10 cellular contexts compared by ENCODE assay signal in the genomic region with DNA sequence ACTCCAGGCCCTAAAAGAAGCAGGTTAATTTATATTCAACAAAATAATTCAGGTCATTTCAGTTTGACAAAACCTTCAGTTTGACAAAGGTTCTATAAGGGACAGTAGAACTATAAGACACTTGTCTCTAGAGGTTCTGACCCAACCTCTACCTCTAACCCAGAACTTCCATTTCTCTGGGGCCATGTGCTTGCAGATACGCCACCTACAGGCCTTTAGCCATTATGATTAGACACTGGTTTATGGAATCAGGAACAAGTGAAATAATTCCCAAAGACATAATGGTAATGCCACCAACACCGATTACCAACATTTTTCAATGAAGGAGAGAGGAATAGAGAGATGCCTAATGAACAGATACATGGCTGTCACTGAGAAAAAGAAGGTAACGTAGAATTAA.
DNase-seq lines count a peak whose midpoint lies in the region; ATAC-seq and TF ChIP-seq lines count a peak whose summit lies in the region.
"Had no signal": no experiment of that assay in that cellular context is flagged by ENCODE, and none has a peak within 500 bp of the region (broad histone marks: within the 10 kb centered on the region; RNA-seq: fewer than 3 reads in every experiment).

No MANE protein-coding gene starts in this region.

- no peaks in the 10 kb centered on the region for H3K79me2 ChIP-seq in KMS-11 (ENCODE audit: insufficient read depth, low read depth)
- H3K79me2 ChIP-seq in neural progenitor cell (ENCODE audit: low read depth): no peaks in the 10 kb centered on the region

- DNase-seq in brain microvascular endothelial cell: no peak
- peak; percentile 20 for DNase-seq in neural progenitor cell (ENCODE audit: low spot score)
- no peak for DNase-seq in sigmoid colon
- DNase-seq: activated CD4-positive, alpha-beta T cell treated with anti-CD3 and anti-CD28 coated beads, Interleukin-2, amount 50 U/mL, for 1 hour; NCI-H2029; SIG-M5 had no signal

- no peaks in the 10 kb centered on the region for H4K20me1 ChIP-seq in KMS-11 (ENCODE audit: insufficient read depth)
- H4K20me1 ChIP-seq in neural progenitor cell (ENCODE audit: low read depth): no peaks in the 10 kb centered on the region

- no peaks in the 10 kb centered on the region for H3F3A ChIP-seq in neural progenitor cell (ENCODE audit: low read depth)

- intact Hi-C loops in sigmoid colon (cut with DNase I): no loop called here

- no peak overlapping the region for H3K4me3 Mint-ChIP-seq in neural progenitor cell

- H3K27me3 Mint-ChIP-seq in neural progenitor cell (ENCODE audit: insufficient read depth, low read depth): peaks cover 2% of the 10 kb centered on the region

- H3K4me3 ChIP-seq in KMS-11 (IDR thresholded peaks at IDR 0.05; ENCODE audit: insufficient read depth, low read depth, low read length) (no peak overlapping the region), brain microvascular endothelial cell (ENCODE audit: low read depth, low read length) (no peak overlapping the region), neural progenitor cell (no peak overlapping the region), sigmoid colon (no peak overlapping the region)

- peaks cover 4% of the 10 kb centered on the region for H3K9me3 ChIP-seq in neural progenitor cell (ENCODE audit: low read depth)
- H3K9me3 ChIP-seq in sigmoid colon: no peaks in the 10 kb centered on the region

- in situ Hi-C loops in brain microvascular endothelial cell (cut with HindIII; ENCODE audit: low pct_ligation_motif_present, low sequenced_read_pairs): no loop called here

- TF ChIP-seq CTCF in GM12873 (IDR thresholded peaks at IDR 0.05; ENCODE audit: insufficient read depth, low read depth, low read length, missing control alignments) (peak; percentile 56), KMS-11 (conservative IDR thresholded peaks at IDR 0.05; ENCODE audit: low read depth, low read length) (peak; percentile 39; the same call in 1 of the 2 replicates), brain microvascular endothelial cell (IDR thresholded peaks at IDR 0.05; ENCODE audit: low read depth, low read length, missing control alignments) (peak; percentile 49), neural progenitor cell (IDR thresholded peaks at IDR 0.05) (peak; percentile 64), sigmoid colon (IDR thresholded peaks at IDR 0.05) (no peak)

- no peak overlapping the region for H3K9ac ChIP-seq in KMS-11
- no peak overlapping the region for H3K9ac ChIP-seq in neural progenitor cell

- no peak for TF ChIP-seq POLR2A in sigmoid colon (IDR thresholded peaks at IDR 0.05)

- no peak overlapping the region for H3K27ac Mint-ChIP-seq in neural progenitor cell

- peaks cover 9% of the 10 kb centered on the region for H3K9me3 Mint-ChIP-seq in neural progenitor cell

- ATAC-seq in HG02938 (IDR thresholded peaks at IDR 0.05; ENCODE audit: unreplicated experiment): no peak
- ATAC-seq in HG03175 (IDR thresholded peaks at IDR 0.05; ENCODE audit: unreplicated experiment): no peak

- H3K4me2 ChIP-seq in KMS-11: no peak overlapping the region
- H3K4me2 ChIP-seq in neural progenitor cell: no peak overlapping the region

- no peak overlapping the region for H3K27ac ChIP-seq in KMS-11
- no peak overlapping the region for H3K27ac ChIP-seq in brain microvascular endothelial cell
- no peak overlapping the region for H3K27ac ChIP-seq in neural progenitor cell
- H3K27ac ChIP-seq in sigmoid colon: no peak overlapping the region

- H3K36me3 ChIP-seq in KMS-11 (ENCODE audit: insufficient read depth) (no peaks in the 10 kb centered on the region), brain microvascular endothelial cell (replicated peaks) (no peaks in the 10 kb centered on the region), neural progenitor cell (no peaks in the 10 kb centered on the region), sigmoid colon (no peaks in the 10 kb centered on the region)

- H2AFZ ChIP-seq in KMS-11 (ENCODE audit: low read depth) (no peak overlapping the region), neural progenitor cell (replicated peaks) (no peak overlapping the region)

- 83 to 91% methylated on average over 3 of the region's 3 CpGs for WGBS in sigmoid colon, 2 donors

- H3K36me3 Mint-ChIP-seq in neural progenitor cell: no peaks in the 10 kb centered on the region

- H3K4me1 ChIP-seq in KMS-11 (ENCODE audit: low read depth, poor library complexity, severe bottlenecking) (no peaks in the 10 kb centered on the region), neural progenitor cell (peaks cover 5% of the 10 kb centered on the region), sigmoid colon (no peaks in the 10 kb centered on the region)

- TF ChIP-seq EP300 in sigmoid colon (IDR thresholded peaks at IDR 0.05): no peak

- peaks cover 2% of the 10 kb centered on the region for H3K4me1 Mint-ChIP-seq in neural progenitor cell

- H3K27me3 ChIP-seq in KMS-11 (ENCODE audit: insufficient read depth, low read depth) (no peaks in the 10 kb centered on the region), brain microvascular endothelial cell (replicated peaks) (no peaks in the 10 kb centered on the region), neural progenitor cell (no peaks in the 10 kb centered on the region), sigmoid colon (no peaks in the 10 kb centered on the region)

Comparison
In these comparisons a context has a peak if more than half of its experiments do, and no peak if none do; other contexts are left out.
1. CTCF ChIP-seq: peak in GM12873 (single experiment), KMS-11 (single experiment), brain microvascular endothelial cell (single experiment) and neural progenitor cell (single experiment); none in sigmoid colon (0 of 4).